ENCODE assay signal across 9 cellular contexts in the genomic region with DNA sequence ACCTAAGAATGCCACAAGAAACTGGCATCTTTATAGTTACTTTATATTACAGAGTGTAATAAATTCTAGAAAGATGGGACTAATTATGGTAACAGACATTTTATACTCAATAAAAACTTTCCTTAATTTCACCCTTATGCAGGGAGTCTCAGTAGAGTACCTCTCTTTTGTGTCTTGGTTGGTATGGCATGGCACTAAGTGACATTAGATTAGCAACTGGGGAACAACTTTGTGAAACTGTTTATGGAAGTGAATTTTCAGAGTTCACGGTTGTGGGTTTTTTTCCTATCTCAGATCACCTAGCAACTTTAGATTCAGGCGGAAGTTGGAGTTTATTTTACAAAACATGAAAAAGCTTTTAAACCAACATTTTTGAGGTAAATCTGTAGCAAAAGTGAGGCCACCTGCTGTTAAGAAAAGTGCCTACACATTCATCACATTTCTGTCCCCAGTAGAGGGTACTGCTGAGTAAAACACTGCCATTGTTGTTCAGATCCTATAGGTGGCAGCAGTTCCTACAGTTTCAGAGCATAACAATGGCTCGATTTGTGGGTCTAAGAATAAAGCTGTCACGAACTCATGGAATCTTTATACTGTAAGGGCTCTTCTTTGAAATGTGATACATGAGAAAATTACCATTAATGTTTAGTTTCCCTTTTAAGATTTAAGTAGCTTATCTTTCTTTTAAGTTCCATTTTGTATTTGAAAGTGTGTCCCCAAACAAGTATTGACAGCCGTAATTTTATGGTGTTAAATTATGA.
DNase-seq lines count a peak whose midpoint lies in the region; ATAC-seq and TF ChIP-seq lines count a peak whose summit lies in the region.
"Had no signal": no experiment of that assay in that cellular context is flagged by ENCODE, and none has a peak within 500 bp of the region (broad histone marks: within the 10 kb centered on the region; RNA-seq: fewer than 3 reads in every experiment).

No MANE protein-coding gene starts in this region.

- H3K4me3 Mint-ChIP-seq in Calu3 (ENCODE audit: low read depth, unreplicated experiment), result no peak overlapping the region
- H3K4me3 Mint-ChIP-seq: activated naive CD8-positive, alpha-beta T cell had no signal

- H3K4me1 Mint-ChIP-seq in Calu3 (ENCODE audit: low read depth, unreplicated experiment), result no peaks in the 10 kb centered on the region

- no peaks in the 10 kb centered on the region for H3K9me3 ChIP-seq in mucosa of descending colon

- DNase-seq in Calu3 (peak; percentile 55), NCI-H345 treated with DMSO at 0.1 percent for 48 hours (lab: John Stamatoyannopoulos, UW; ENCODE audit: unreplicated experiment) (peak; percentile 87), epithelial cell of esophagus (ENCODE audit: low read depth) (peak; percentile 84), mucosa of descending colon (peak in 1 of 3 donors; percentile 68), ureter (ENCODE audit: low spot score) (peak; percentile 55)

- H3K4me3 ChIP-seq in WI38 (ENCODE audit: low read depth, low read length), result no peak overlapping the region
- H3K4me3 ChIP-seq in epithelial cell of esophagus (ENCODE audit: low read length), result no peak overlapping the region
- no peak overlapping the region for H3K4me3 ChIP-seq in mucosa of descending colon

- no TSS peak for BruUV-seq in Calu3 (replicated peaks; lab: Mats Ljungman, UMichigan)

- CTCF ChIA-PET in Calu3 (lab: Charles Lee), result interaction anchor here (0.5 to 2.2 kb wide), 26 partner anchors 10 to 1014 kb away, joined by 3 to 45 read pairs (median 4); a partner anchor contains a TSS

- H3K36me3 ChIP-seq in mucosa of descending colon (ENCODE audit: low read depth), result no peaks in the 10 kb centered on the region

- intact Hi-C loops in Calu3 (cut with micrococcal nuclease; ENCODE audit: unreplicated experiment), result loop anchor here (1.0 to 10.0 kb wide), 5 partner anchors 87 to 476 kb away; no protein-coding TSS in a partner anchor
- intact Hi-C loops in mucosa of descending colon (cut with DNase I, micrococcal nuclease), result no loop called here

- TF ChIP-seq CTCF in Calu3 (IDR thresholded peaks at IDR 0.05; ENCODE audit: unreplicated experiment) (peak; percentile 92), WI38 (IDR thresholded peaks at IDR 0.05; ENCODE audit: low read depth, low read length) (peak; percentile 99), epithelial cell of esophagus (IDR thresholded peaks at IDR 0.05; ENCODE audit: insufficient read depth, low read depth, low read length, missing control alignments) (peak; percentile 100), mucosa of descending colon (IDR thresholded peaks at IDR 0.05) (peak; percentile 83)

- peak; percentile 92 for ATAC-seq in GM19395 (IDR thresholded peaks at IDR 0.05; ENCODE audit: unreplicated experiment)
- peak; percentile 94 for ATAC-seq in HG03460 (IDR thresholded peaks at IDR 0.05; ENCODE audit: unreplicated experiment)
- peak; percentile 100 for ATAC-seq in mucosa of descending colon

- peaks cover 3% of the 10 kb centered on the region for H3K9me3 Mint-ChIP-seq in Calu3 (ENCODE audit: low read depth, unreplicated experiment)

- no peaks in the 10 kb centered on the region for H3K4me1 ChIP-seq in mucosa of descending colon (ENCODE audit: low read depth)

- no peaks in the 10 kb centered on the region for H3K36me3 Mint-ChIP-seq in Calu3 (ENCODE audit: insufficient read depth, unreplicated experiment)
- H3K36me3 Mint-ChIP-seq: activated naive CD8-positive, alpha-beta T cell had no signal

- no peak overlapping the region for H3K27ac Mint-ChIP-seq in Calu3 (ENCODE audit: unreplicated experiment)
- H3K27ac Mint-ChIP-seq: activated naive CD8-positive, alpha-beta T cell had no signal

- H3K27me3 Mint-ChIP-seq in Calu3 (ENCODE audit: unreplicated experiment), result no peaks in the 10 kb centered on the region
- H3K27me3 Mint-ChIP-seq: activated naive CD8-positive, alpha-beta T cell had no signal
